ENCODE assay signal across 10 cellular contexts in the genomic region with DNA sequence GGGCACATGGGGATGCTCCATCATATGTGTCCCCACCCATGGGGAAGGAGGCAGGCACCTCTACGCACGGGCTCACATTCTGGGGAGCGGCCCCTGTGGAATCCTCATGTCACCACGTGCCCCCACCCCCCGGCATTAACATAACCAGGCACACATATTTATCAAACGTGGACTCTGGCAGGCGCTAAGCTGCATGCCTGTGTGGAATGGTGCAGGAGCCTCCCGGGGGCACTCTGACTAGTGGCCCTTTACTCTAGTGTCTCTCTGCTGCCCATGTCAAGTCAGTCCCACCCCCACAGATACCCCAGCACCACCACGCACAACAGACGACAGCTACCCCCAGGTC.
DNase-seq lines count a peak whose midpoint lies in the region; ATAC-seq, FAIRE-seq and TF ChIP-seq lines count a peak whose summit lies in the region.
"Had no signal": no experiment of that assay in that cellular context is flagged by ENCODE, and none has a peak within 500 bp of the region (broad histone marks: within the 10 kb centered on the region; RNA-seq: fewer than 3 reads in every experiment).

No MANE protein-coding gene starts in this region.

- intact Hi-C loops in HepG2 (cut with micrococcal nuclease; ENCODE audit: unreplicated experiment), result no loop called here

- peaks cover 0 to 21% (median 13%) of the 10 kb centered on the region in 4 donors for H3K4me1 ChIP-seq in liver (ENCODE audit: control insufficient read depth in 4 of 4, insufficient read depth in 4 of 4, low read length in 3 of 4)
- 0 out of 2 replicates have a peak, but pooled peaks cover 7% of the 10 kb centered on the region for H3K4me1 ChIP-seq in HepG2 (ENCODE audit: insufficient read depth, low read length)
- H3K4me1 ChIP-seq in upper lobe of left lung, result peaks cover 37 to 58% (median 49%) of the 10 kb centered on the region in 4 donors
- H3K4me1 ChIP-seq: BE2C had no signal

- H2AFZ ChIP-seq in HepG2 (ENCODE audit: low read length), result no peak overlapping the region

- TF ChIP-seq CTCF in liver (IDR thresholded peaks at IDR 0.05; ENCODE audit: low read depth, low read length, missing input control) (no peak), HepG2 (CRISPR knock-in tag; IDR thresholded peaks at IDR 0.05) (no peak), upper lobe of left lung (IDR thresholded peaks at IDR 0.05) (no peak)

- FAIRE-seq in HepG2 (lab: Jason Lieb, UNC), result no peak

- peaks cover 64% of the 10 kb centered on the region for H3K36me3 Mint-ChIP-seq in activated T-helper 17 cell treated with anti-CD3 and anti-CD28 coated beads, Interleukin-2, amount 50 U/mL, for 72 hours (ENCODE audit: low read depth)
- peaks cover 8% of the 10 kb centered on the region for H3K36me3 Mint-ChIP-seq in memory B cell

- TF ChIP-seq EP300 in HepG2 (IDR thresholded peaks at IDR 0.05; ENCODE audit: low read depth in 2 of 2, low read length in 2 of 2), result no peak
- no peak for TF ChIP-seq EP300 in HepG2 (CRISPR knock-in tag; IDR thresholded peaks at IDR 0.05; ENCODE audit: borderline replicate concordance)
- no peak for TF ChIP-seq EP300 in upper lobe of left lung (IDR thresholded peaks at IDR 0.05)

- H3K79me2 ChIP-seq in HepG2 (ENCODE audit: insufficient read depth, low read length), result no peaks in the 10 kb centered on the region

- no peaks in the 10 kb centered on the region for H4K20me1 ChIP-seq in HepG2 (ENCODE audit: insufficient read depth, low read length)

- no peaks in the 10 kb centered on the region for H3K9me3 Mint-ChIP-seq in activated T-helper 17 cell treated with anti-CD3 and anti-CD28 coated beads, Interleukin-2, amount 50 U/mL, for 72 hours
- no peaks in the 10 kb centered on the region for H3K9me3 Mint-ChIP-seq in memory B cell

- peak overlapping the region; percentile 96 for H3K27ac Mint-ChIP-seq in activated T-helper 17 cell treated with anti-CD3 and anti-CD28 coated beads, Interleukin-2, amount 50 U/mL, for 72 hours
- H3K27ac Mint-ChIP-seq in memory B cell, result peak overlapping the region; percentile 90

- in situ Hi-C loops in HepG2 (cut with HindIII; ENCODE audit: extremely low pct_ligation_motif_present, low pct_unique_long_range_greater_than_20kb), result no loop called here

- peaks cover 76% of the 10 kb centered on the region for H3K4me1 Mint-ChIP-seq in activated T-helper 17 cell treated with anti-CD3 and anti-CD28 coated beads, Interleukin-2, amount 50 U/mL, for 72 hours
- peaks cover 66% of the 10 kb centered on the region for H3K4me1 Mint-ChIP-seq in memory B cell

- H3K4me3 ChIP-seq in liver (ENCODE audit: low read depth in 1 of 3, low read length in 3 of 3) (peak overlapping the region in 2 of 3 donors; percentile 32 to 56), HepG2 (replicated peaks in 1 of 3; ENCODE audit: insufficient read depth in 1 of 3, low read depth in 2 of 3, low read length in 3 of 3) (no peak overlapping the region), upper lobe of left lung (peak overlapping the region in 3 of 4 donors; percentile 19 to 43 (median 39))

- POLR2A ChIA-PET in HepG2 (lab: Yijun Ruan, JAX), result no interaction called here

- H3K36me3 ChIP-seq in liver (ENCODE audit: control insufficient read depth in 4 of 4, insufficient read depth in 3 of 4, low read depth in 1 of 4, low read length in 3 of 4) (no peaks in the 10 kb centered on the region), HepG2 (replicated peaks in 1 of 2; ENCODE audit: control insufficient read depth in 1 of 2, insufficient read depth in 2 of 2, low read length in 2 of 2) (peaks cover 0 to 7% of the 10 kb centered on the region in 2 experiments; a peak in 1 of 5 replicates), upper lobe of left lung (peaks cover 0 to 4% (median 0%) of the 10 kb centered on the region in 4 donors)
- H3K36me3 ChIP-seq: BE2C had no signal

- H3K9me3 ChIP-seq in liver (ENCODE audit: control insufficient read depth in 4 of 4, low read length in 3 of 4), result no peaks in the 10 kb centered on the region
- H3K9me3 ChIP-seq in HepG2 (ENCODE audit: low read length), result no peaks in the 10 kb centered on the region
- no peaks in the 10 kb centered on the region for H3K9me3 ChIP-seq in upper lobe of left lung
- H3K9me3 ChIP-seq: BE2C had no signal

- no peak for TF ChIP-seq POLR2A in HepG2 (IDR thresholded peaks at IDR 0.05; ENCODE audit: insufficient read depth in 1 of 2, low read depth in 2 of 2, low read length in 2 of 2)
- no peak for TF ChIP-seq POLR2A in upper lobe of left lung (IDR thresholded peaks at IDR 0.05)

- WGBS in liver, result 72% methylated on average over 10 of the region's 10 CpGs
- 100% methylated on average over 3 of the region's 10 CpGs for WGBS in HepG2 (ENCODE audit: low lambda C conversion rate)
- WGBS in upper lobe of left lung, 2 donors, result 64 to 90% methylated on average over 2 to 10 of the region's 10 CpGs

- H3K9ac ChIP-seq in liver (ENCODE audit: low read depth in 1 of 2, low read length in 2 of 2), result no peak overlapping the region
- no peak overlapping the region for H3K9ac ChIP-seq in HepG2 (ENCODE audit: insufficient read depth, low read depth, low read length)

- H3K27me3 ChIP-seq in liver (ENCODE audit: control insufficient read depth in 4 of 4, insufficient read depth in 4 of 4, low read length in 3 of 4) (no peaks in the 10 kb centered on the region), HepG2 (ENCODE audit: control insufficient read depth in 1 of 2, insufficient read depth in 2 of 2, low read length in 2 of 2) (no peaks in the 10 kb centered on the region), upper lobe of left lung (no peaks in the 10 kb centered on the region)
- H3K27me3 ChIP-seq: BE2C had no signal

- H3K27ac ChIP-seq in liver (ENCODE audit: low read depth in 1 of 2, low read length in 2 of 2), result peak overlapping the region in 1 of 2 donors; percentile 7
- no peak overlapping the region for H3K27ac ChIP-seq in HepG2 (ENCODE audit: extremely low read length, insufficient read depth, low read length)
- peak overlapping the region; percentile 30 to 87 (median 75) for H3K27ac ChIP-seq in upper lobe of left lung

- peak overlapping the region; percentile 89 for H3K4me3 Mint-ChIP-seq in activated T-helper 17 cell treated with anti-CD3 and anti-CD28 coated beads, Interleukin-2, amount 50 U/mL, for 72 hours
- peak overlapping the region; percentile 84 for H3K4me3 Mint-ChIP-seq in memory B cell

- BruUV-seq in HepG2 (replicated peaks; lab: Mats Ljungman, UMichigan), result no TSS peak

- no peak for DNase-seq in HepG2 (ENCODE audit: low spot score)
- no peak for DNase-seq in memory B cell (ENCODE audit: low spot score in 2 of 2)
- DNase-seq in upper lobe of left lung, result no peak
- DNase-seq in DMS53 treated with DMSO at 0.1 percent for 48 hours (lab: John Stamatoyannopoulos, UW; ENCODE audit: unreplicated experiment), result no peak
- DNase-seq in OCI-M1 (lab: John Stamatoyannopoulos, UW), result no peak
- no peak for DNase-seq in dedifferentiated amniotic fluid mesenchymal stem cell (ENCODE audit: extremely low spot score)
- DNase-seq: BE2C, NCI-H1930 had no signal

- no peaks in the 10 kb centered on the region for H3K27me3 Mint-ChIP-seq in activated T-helper 17 cell treated with anti-CD3 and anti-CD28 coated beads, Interleukin-2, amount 50 U/mL, for 72 hours
- H3K27me3 Mint-ChIP-seq in memory B cell, result no peaks in the 10 kb centered on the region

- no peak overlapping the region for H3K4me2 ChIP-seq in HepG2 (ENCODE audit: low read depth, low read length)

- CTCF ChIA-PET in HepG2 (lab: Yijun Ruan, JAX; ENCODE audit: low intra/inter-chr PET ratio, low total read pairs), result no interaction called here

- ATAC-seq in HepG2, result no peak
- ATAC-seq in activated T-helper 17 cell treated with anti-CD3 and anti-CD28 coated beads, Interleukin-2, amount 50 U/mL, for 72 hours (replicated peaks), result no peak
- ATAC-seq in memory B cell (ENCODE audit: low read depth), result no peak
- ATAC-seq in upper lobe of left lung (ENCODE audit: low FRiP score in 2 of 2), result peak in 1 of 2 donors; percentile 13

- TF ChIP-seq RAD21 in liver (IDR thresholded peaks at IDR 0.05) (no peak), HepG2 (CRISPR knock-in tag; IDR thresholded peaks at IDR 0.05) (no peak)

TF ChIP-seq in liver, 16 proteins besides CTCF, POLR2A, EP300 and RAD21 (continues in another document):
- TF ChIP-seq EGR1 (IDR thresholded peaks at IDR 0.05; ENCODE audit: low read depth in 2 of 2), result no peak

TF ChIP-seq in HepG2, 621 proteins besides CTCF, POLR2A, EP300 and RAD21:
- TF ChIP-seq, protein P1, sequence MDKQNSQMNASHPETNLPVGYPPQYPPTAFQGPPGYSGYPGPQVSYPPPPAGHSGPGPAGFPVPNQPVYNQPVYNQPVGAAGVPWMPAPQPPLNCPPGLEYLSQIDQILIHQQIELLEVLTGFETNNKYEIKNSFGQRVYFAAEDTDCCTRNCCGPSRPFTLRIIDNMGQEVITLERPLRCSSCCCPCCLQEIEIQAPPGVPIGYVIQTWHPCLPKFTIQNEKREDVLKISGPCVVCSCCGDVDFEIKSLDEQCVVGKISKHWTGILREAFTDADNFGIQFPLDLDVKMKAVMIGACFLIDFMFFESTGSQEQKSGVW (CRISPR knock-in tag; IDR thresholded peaks at IDR 0.05; ENCODE audit: borderline replicate concordance), result no peak
- TF ChIP-seq SMAD1 (CRISPR knock-in tag; IDR thresholded peaks at IDR 0.05; ENCODE audit: borderline replicate concordance, low read depth), result no peak
TF ChIP-seq in HepG2: peak in this region for 0.

Comparison
In these comparisons a context has a peak if more than half of its experiments do, and no peak if none do; other contexts are left out.
1. H3K4me3 ChIP-seq: peak in liver (2 of 3) and upper lobe of left lung (3 of 4); none in HepG2 (0 of 3).